15 cellular contexts compared by ENCODE assay signal in genomic region chr2:189096769-189097447, GRCh38.
DNase-seq lines count a peak whose midpoint lies in the region; ATAC-seq, FAIRE-seq and TF ChIP-seq lines count a peak whose summit lies in the region.
"Had no signal": no experiment of that assay in that cellular context is flagged by ENCODE, and none has a peak within 500 bp of the region (broad histone marks: within the 10 kb centered on the region; RNA-seq: fewer than 3 reads in every experiment).

No MANE protein-coding gene starts in this region.

- FAIRE-seq in GM12892 (lab: Jason Lieb, UNC) = no peak
- FAIRE-seq: H1 had no signal

- POLR2A ChIA-PET in Panc1 (lab: Charles Lee) = interaction anchor here (0.6 kb wide), 1 partner anchor 618 kb away, joined by 12 read pairs; no protein-coding TSS in a partner anchor

- H3K9me3 ChIP-seq in Panc1 (ENCODE audit: control insufficient read depth, insufficient read depth, low read depth, low read length) = no peaks in the 10 kb centered on the region
- H3K9me3 ChIP-seq: heart right ventricle had no signal

- in situ Hi-C loops in Panc1 (cut with HindIII; ENCODE audit: low pct_unique_long_range_greater_than_20kb, low sequenced_read_pairs) = no loop called here

- no peak overlapping the region for H3K4me3 ChIP-seq in Panc1 (ENCODE audit: low read depth in 2 of 2, low read length in 2 of 2)
- H3K4me3 ChIP-seq: heart right ventricle had no signal

- TF ChIP-seq POLR2A in GM12892 (IDR thresholded peaks at IDR 0.05; ENCODE audit: low read depth, low read length) = no peak

- no peak for TF ChIP-seq CTCF in Panc1 (IDR thresholded peaks at IDR 0.05)

- peaks cover 19% of the 10 kb centered on the region; the same call in 1 of the 2 replicates for H3K4me1 ChIP-seq in Panc1 (ENCODE audit: control insufficient read depth, insufficient read depth, low read length)

- DNase-seq in Daoy (ENCODE audit: low read depth) = peak; percentile 64
- peak; percentile 22 for DNase-seq in Panc1 (ENCODE audit: low read depth, low spot score)
- DNase-seq in fibroblast of gingiva (ENCODE audit: low read depth) = peak; percentile 73
- peak; percentile 36 for DNase-seq in pulmonary artery endothelial cell (ENCODE audit: low read depth, low spot score)
- DNase-seq in GM12892 (ENCODE audit: insufficient read length) = no peak
- no peak for DNase-seq in NCI-H2107 (lab: John Stamatoyannopoulos, UW)
- DNase-seq: activated CD8-positive, alpha-beta memory T cell treated with anti-CD3 and anti-CD28 coated beads, Interleukin-2, amount 10 ng/mL, durations not matched to agents 7 days and 5 days; DMS 273 treated with DMSO at 0.1 percent for 48 hours; heart right ventricle; naive B cell; NCI-H1048; NCI-H82 had no signal

- H3K36me3 ChIP-seq in Panc1 (ENCODE audit: control insufficient read depth, insufficient read depth, low read length) = peaks cover 9% of the 10 kb centered on the region; the same call in 1 of the 2 replicates

- no peaks in the 10 kb centered on the region for H3K27me3 ChIP-seq in Panc1 (ENCODE audit: control insufficient read depth, insufficient read depth, low read length)
- H3K27me3 ChIP-seq: heart right ventricle had no signal

- CTCF ChIA-PET in Panc1 (lab: Charles Lee) = no interaction called here

- H3K27ac ChIP-seq in Panc1 (ENCODE audit: low read length) = peak overlapping the region; percentile 66
- H3K27ac ChIP-seq: heart right ventricle had no signal

- peak; percentile 87 for ATAC-seq in Panc1
- no peak for ATAC-seq in HG03135 (IDR thresholded peaks at IDR 0.05; ENCODE audit: unreplicated experiment)
- no peak for ATAC-seq in GM18519 (IDR thresholded peaks at IDR 0.05; ENCODE audit: low FRiP score, unreplicated experiment)
- ATAC-seq: activated CD8-positive, alpha-beta memory T cell treated with anti-CD3 and anti-CD28 coated beads, Interleukin-2, amount 10 ng/mL, durations not matched to agents 7 days and 5 days; heart right ventricle had no signal

- intact Hi-C loops in Panc1 (cut with micrococcal nuclease; ENCODE audit: unreplicated experiment) = no loop called here

- no TSS peak for BruUV-seq in Panc1 (replicated peaks; lab: Mats Ljungman, UMichigan)

Comparison
In these comparisons a context has a peak if more than half of its experiments do, and no peak if none do; other contexts are left out.
1. DNase-seq: peak in Daoy (single experiment), Panc1 (single experiment), fibroblast of gingiva (single experiment) and pulmonary artery endothelial cell (single experiment); none in GM12892 (single experiment) and NCI-H2107 (single experiment).